In genomic region chr4:127875791-127876190, GRCh38 we compare ENCODE assay signal across 29 cellular contexts.
"Had no signal": no experiment of that assay in that cellular context is flagged by ENCODE, and none has a peak within 500 bp of the region (broad histone marks: within the 10 kb centered on the region; RNA-seq: fewer than 3 reads in every experiment).

No MANE protein-coding gene starts in this region.

- H3K4me1 ChIP-seq: breast epithelium had no signal

- H3K4me3 ChIP-seq: adrenal gland, body of pancreas, breast epithelium had no signal

- H3K27me3 ChIP-seq: adrenal gland, body of pancreas, brain microvascular endothelial cell, breast epithelium had no signal

- DNase-seq: activated B cell treated with CpG ODN at 0.5 μM for 24 hours; activated CD4-positive, alpha-beta memory T cell treated with anti-CD3 and anti-CD28 coated beads for 36 hours; activated CD4-positive, alpha-beta T cell treated with anti-CD3 and anti-CD28 coated beads for 4 hours; activated CD4-positive, alpha-beta T cell treated with anti-CD3 and anti-CD28 coated beads, Interleukin-2, amount 10 ng/mL, durations not matched to agents 24 days and 14 days; activated CD4-positive, alpha-beta T cell treated with anti-CD3 and anti-CD28 coated beads, Interleukin-2, amount 50 U/mL, for 1 hour; activated CD4-positive, alpha-beta T cell treated with anti-CD3 and anti-CD28 coated beads, Interleukin-2, amount 50 U/mL, for 4 hours; activated CD4-positive, CD25-positive, alpha-beta regulatory T cell treated with anti-CD3 and anti-CD28 coated beads, Interleukin-2, amount 50 U/mL, for 72 hours; activated CD8-positive, alpha-beta memory T cell treated with anti-CD3 and anti-CD28 coated beads, Interleukin-2, amount 50 U/mL, for 4 hours; activated CD8-positive, alpha-beta T cell treated with anti-CD3 and anti-CD28 coated beads for 36 hours; activated effector memory CD4-positive, alpha-beta T cell treated with anti-CD3 and anti-CD28 coated beads, Interleukin-2, amount 50 U/mL, for 16 hours; activated gamma-delta T cell treated with Interleukin-2 at 50 U/mL for 16 hours; activated naive CD4-positive, alpha-beta T cell; activated naive CD4-positive, alpha-beta T cell treated with anti-CD3 and anti-CD28 coated beads for 36 hours; activated naive CD4-positive, alpha-beta T cell treated with anti-CD3 and anti-CD28 coated beads, Interleukin-2, amount 50 U/mL, for 16 hours; activated naive CD8-positive, alpha-beta T cell treated with anti-CD3 and anti-CD28 coated beads for 36 hours; activated T-cell treated with anti-CD3 and anti-CD28 coated beads for 4 hours; activated T-cell treated with anti-CD3 and anti-CD28 coated beads, Interleukin-2, amount 50 U/mL, for 1 hour; activated T-cell treated with anti-CD3 and anti-CD28 coated beads, Interleukin-2, amount 50 U/mL, for 4 hours; activated T-cell treated with anti-CD3 and anti-CD28 coated beads, Interleukin-2, amount 50 U/mL, for 72 hours; amniotic stem cell; aorta; body of pancreas; brain microvascular endothelial cell; central memory CD4-positive, alpha-beta T cell; T-helper 1 cell; T-helper 9 cell had no signal

- H3K9me3 ChIP-seq: adrenal gland, body of pancreas, breast epithelium had no signal

- H3K27ac ChIP-seq: adrenal gland, body of pancreas, brain microvascular endothelial cell, breast epithelium, VCaP had no signal

- H3K36me3 ChIP-seq: adrenal gland, brain microvascular endothelial cell, breast epithelium had no signal
